18 cellular contexts compared by ENCODE assay signal in genomic region chr7:33511735-33512134, GRCh38.
DNase-seq lines count a peak whose midpoint lies in the region; ATAC-seq, FAIRE-seq and TF ChIP-seq lines count a peak whose summit lies in the region.
"Had no signal": no experiment of that assay in that cellular context is flagged by ENCODE, and none has a peak within 500 bp of the region (broad histone marks: within the 10 kb centered on the region; RNA-seq: fewer than 3 reads in every experiment).

No MANE protein-coding gene starts in this region.

- no peak overlapping the region for H3K9ac ChIP-seq in GM12878 (ENCODE audit: control insufficient read depth, insufficient read depth, low read length)
- H3K9ac ChIP-seq: SK-N-SH had no signal

- no peak overlapping the region for H3K4me3 ChIP-seq in GM12878
- H3K4me3 ChIP-seq: A549 had no signal

- no peaks in the 10 kb centered on the region for H3K79me2 ChIP-seq in GM12878 (ENCODE audit: control insufficient read depth, insufficient read depth, low read length)

- no peaks in the 10 kb centered on the region for H3K9me3 ChIP-seq in GM12878 (replicated peaks; ENCODE audit: control insufficient read depth, insufficient read depth, low read length)
- H3K9me3 ChIP-seq: A549, SK-N-SH had no signal

- TF ChIP-seq EP300 in GM12878 (IDR thresholded peaks at IDR 0.05; ENCODE audit: borderline replicate concordance in 1 of 2, control insufficient read depth in 1 of 2, low read depth in 2 of 2, low read length in 2 of 2), result peak in 1 of 2 experiments; percentile 50; a peak in 1 of 4 replicates

- in situ Hi-C loops in Caki2 (cut with HindIII; ENCODE audit: low pct_unique_long_range_greater_than_20kb, low sequenced_read_pairs) (no loop called here), GM12878 (cut with MboI) (no loop called here)

- no peak overlapping the region for H2AFZ ChIP-seq in GM12878 (ENCODE audit: control insufficient read depth, low read depth, low read length)

- peak; percentile 91 for ATAC-seq in GM12878
- ATAC-seq: A549 had no signal

- TF ChIP-seq RAD21 in GM12878 (IDR thresholded peaks at IDR 0.05; ENCODE audit: insufficient read depth, low read depth, low read length), result no peak

- FAIRE-seq in GM12878 (lab: Jason Lieb, UNC), result no peak
- FAIRE-seq: A549, RCC 7860 had no signal

- peak; percentile 57 for DNase-seq in Caki2 (ENCODE audit: low read depth)
- peak; percentile 76 for DNase-seq in NCI-H146 treated with DMSO at 0.1 percent for 48 hours (lab: John Stamatoyannopoulos, UW; ENCODE audit: unreplicated experiment)
- DNase-seq in GM12878 (ENCODE audit: low read depth, low spot score), result peak; percentile 15
- peak; percentile 65 for DNase-seq in left kidney (ENCODE audit: low read depth, low spot score)
- no peak for DNase-seq in glomerular visceral epithelial cell (ENCODE audit: extremely low spot score)
- DNase-seq in HuH-7 (ENCODE audit: low spot score), result no peak
- DNase-seq in SW 1271 (lab: John Stamatoyannopoulos, UW), result no peak
- no peak for DNase-seq in stimulated activated CD4-positive, alpha-beta T cell treated with anti-CD3 and anti-CD28 coated beads, Interleukin-2, amount 100 ng/mL, for 48 hours
- DNase-seq: C1 segment of cervical spinal cord, HFFc6, NCI-H1105, NCI-H1930, NCI-H2171, NCI-H446, Right ventricle myocardium superior, SK-N-SH had no signal

- H3K27ac ChIP-seq in GM12878 (ENCODE audit: control insufficient read depth, insufficient read depth), result no peak overlapping the region
- H3K27ac ChIP-seq: A549 had no signal

- no peaks in the 10 kb centered on the region for H3K4me1 ChIP-seq in GM12878 (ENCODE audit: control insufficient read depth, insufficient read depth, low read length)
- H3K4me1 ChIP-seq: A549 had no signal

- H4K20me1 ChIP-seq in GM12878 (ENCODE audit: control insufficient read depth, insufficient read depth), result no peaks in the 10 kb centered on the region

- TF ChIP-seq CTCF in GM12878 (IDR thresholded peaks at IDR 0.05 in 2 of 3, conservative IDR thresholded peaks at IDR 0.05 in 1 of 3; ENCODE audit: control insufficient read depth in 2 of 3, extremely low read depth in 1 of 3, insufficient read depth in 1 of 3, low read depth in 3 of 3, low read length in 3 of 3), result no peak

- no peaks in the 10 kb centered on the region for H3K36me3 ChIP-seq in GM12878 (ENCODE audit: control insufficient read depth in 2 of 2, insufficient read depth in 2 of 2, low read length in 1 of 2)

- BruUV-seq in GM12878 (replicated peaks; lab: Mats Ljungman, UMichigan), result no TSS peak

- no peak for TF ChIP-seq POLR2A in GM12878 (IDR thresholded peaks at IDR 0.05; ENCODE audit: low read depth, low read length)

- 43% methylated on average over 3 of the region's 3 CpGs for WGBS in GM12878 (ENCODE audit: insufficient coverage, insufficient replicate concordance, low lambda C conversion rate, missing lambda C conversion rate)

- RAD21 ChIA-PET in GM12878 (lab: Charles Lee; ENCODE audit: unreplicated experiment), result interaction anchor here (1.1 kb wide), 1 partner anchor 48 kb away, joined by 3 read pairs; no protein-coding TSS in a partner anchor

- no peak overlapping the region for H3K4me2 ChIP-seq in GM12878 (ENCODE audit: control insufficient read depth, insufficient read depth)
- H3K4me2 ChIP-seq: A549, SK-N-SH had no signal

- intact Hi-C loops in GM12878 (cut with micrococcal nuclease; ENCODE audit: unreplicated experiment), result no loop called here

- CTCF ChIA-PET in GM12878 (lab: Yijun Ruan, JAX), result interaction anchor here (0.7 to 1.3 kb wide), 2 partner anchors 14 to 18 kb away, joined by 3 read pairs; no protein-coding TSS in a partner anchor

- SMC1A ChIA-PET in GM12878 (lab: Charles Lee; ENCODE audit: uncharacterized antibody, unreplicated experiment), result interaction anchor here (0.8 to 1.1 kb wide), 4 partner anchors 9 to 27 kb away, joined by 3 read pairs; no protein-coding TSS in a partner anchor

- H3K27me3 ChIP-seq in GM12878 (replicated peaks in 1 of 2; ENCODE audit: control insufficient read depth in 2 of 2, insufficient read depth in 2 of 2, low read length in 1 of 2), result no peaks in the 10 kb centered on the region

- POLR2A ChIA-PET in GM12878 (lab: Charles Lee), result interaction anchor here (0.9 to 1.2 kb wide), 2 partner anchors 12 to 34 kb away, joined by 3 read pairs; no protein-coding TSS in a partner anchor

TF ChIP-seq in GM12878, 131 proteins besides CTCF, POLR2A, EP300 and RAD21 (continues in another document):
- TF ChIP-seq BMI1 (IDR thresholded peaks at IDR 0.05; ENCODE audit: borderline replicate concordance) (no peak), JUND (IDR thresholded peaks at IDR 0.05; ENCODE audit: low read depth, low read length) (no peak), USF1 (IDR thresholded peaks at IDR 0.05; ENCODE audit: borderline replicate concordance, extremely low read length, insufficient read depth, low read depth, low read length) (no peak), TCF3 (IDR thresholded peaks at IDR 0.05; ENCODE audit: borderline replicate concordance, insufficient read depth, low read depth, low read length) (no peak), ATF7 (IDR thresholded peaks at IDR 0.05; ENCODE audit: low read depth) (peak; percentile 94), IKZF2 (IDR thresholded peaks at IDR 0.05) (peak in 1 of 2 experiments; percentile 39; a peak in 2 of 4 replicates), IKZF1 (conservative IDR thresholded peaks at IDR 0.05) (peak; percentile 44; the same call in 1 of the 2 replicates), ATF3 (IDR thresholded peaks at IDR 0.05; ENCODE audit: borderline replicate concordance, extremely low read depth, low read depth, low read length) (no peak), NR2F1 (conservative IDR thresholded peaks at IDR 0.05) (peak; percentile 79), MTA2 (IDR thresholded peaks at IDR 0.05; ENCODE audit: low read depth) (peak; percentile 94), DPF2 (IDR thresholded peaks at IDR 0.05) (peak; percentile 68; the same call in 1 of the 2 replicates), BHLHE40 (IDR thresholded peaks at IDR 0.05; ENCODE audit: borderline replicate concordance in 1 of 2, low read depth in 2 of 2, low read length in 1 of 2) (peak in 1 of 2 experiments; percentile 42; a peak in 1 of 4 replicates), CHD1 (IDR thresholded peaks at IDR 0.05; ENCODE audit: low read depth, low read length) (no peak), ZNF217 (IDR thresholded peaks at IDR 0.05) (no peak), NR2C1 (IDR thresholded peaks at IDR 0.05) (peak; percentile 56; the same call in 1 of the 2 replicates), SPI1 (IDR thresholded peaks at IDR 0.05; ENCODE audit: borderline replicate concordance, insufficient read depth, low read depth, low read length) (peak; percentile 94), TARDBP (IDR thresholded peaks at IDR 0.05; ENCODE audit: borderline replicate concordance) (no peak), PBX3 (IDR thresholded peaks at IDR 0.05; ENCODE audit: insufficient replicate concordance, low read depth, low read length) (peak; percentile 86), MEF2B (IDR thresholded peaks at IDR 0.05; ENCODE audit: partially characterized antibody, poor library complexity, severe bottlenecking) (peak; percentile 7), YBX1 (IDR thresholded peaks at IDR 0.05) (no peak), TCF12 (IDR thresholded peaks at IDR 0.05; ENCODE audit: low read depth, low read length) (no peak)

Comparison
In these comparisons a context has a peak if more than half of its experiments do, and no peak if none do; other contexts are left out.
1. DNase-seq: peak in Caki2 (single experiment), NCI-H146 treated with DMSO at 0.1 percent for 48 hours (single experiment), GM12878 (single experiment) and left kidney (single experiment); none in glomerular visceral epithelial cell (single experiment), HuH-7 (single experiment), SW 1271 (0 of 2) and stimulated activated CD4-positive, alpha-beta T cell treated with anti-CD3 and anti-CD28 coated beads, Interleukin-2, amount 100 ng/mL, for 48 hours (0 of 2).